Comparison of ENCODE assay signal across 4 cellular contexts in the genomic region with DNA sequence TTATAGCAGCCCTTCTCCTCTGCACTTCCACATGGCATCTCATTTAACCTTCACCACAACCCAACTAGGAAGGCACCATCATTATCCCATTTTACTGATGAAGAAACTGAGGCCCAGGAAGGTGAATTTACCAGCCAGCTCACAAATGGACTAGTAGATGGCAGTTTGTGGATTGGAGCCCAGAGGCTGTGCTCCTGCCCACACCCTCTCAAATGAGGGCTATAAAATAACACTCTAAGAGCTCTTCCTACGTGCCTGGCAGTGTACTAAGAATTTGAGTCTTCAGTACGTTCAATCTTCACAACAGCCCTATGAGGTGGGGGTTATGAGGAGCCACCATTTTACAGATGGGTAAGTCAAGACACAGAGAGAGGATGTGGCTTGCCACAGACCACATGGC. TPM values are rescaled to one million over a fixed set of nuclear protein-coding genes. Genes with fewer than 3 reads are reported as not detected.
"Had no signal": no experiment of that assay in that cellular context is flagged by ENCODE, and none has a peak within 500 bp of the region (broad histone marks: within the 10 kb centered on the region; RNA-seq: fewer than 3 reads in every experiment).

No MANE protein-coding gene starts in this region.

RNA-seq across cellular contexts. Expression of a gene that starts 31.5 kb away (rescaled TPM):
- total RNA-seq: LHCN-M2, M059J, MCF 10A, NCI-H460 had no signal
